In the genomic region with DNA sequence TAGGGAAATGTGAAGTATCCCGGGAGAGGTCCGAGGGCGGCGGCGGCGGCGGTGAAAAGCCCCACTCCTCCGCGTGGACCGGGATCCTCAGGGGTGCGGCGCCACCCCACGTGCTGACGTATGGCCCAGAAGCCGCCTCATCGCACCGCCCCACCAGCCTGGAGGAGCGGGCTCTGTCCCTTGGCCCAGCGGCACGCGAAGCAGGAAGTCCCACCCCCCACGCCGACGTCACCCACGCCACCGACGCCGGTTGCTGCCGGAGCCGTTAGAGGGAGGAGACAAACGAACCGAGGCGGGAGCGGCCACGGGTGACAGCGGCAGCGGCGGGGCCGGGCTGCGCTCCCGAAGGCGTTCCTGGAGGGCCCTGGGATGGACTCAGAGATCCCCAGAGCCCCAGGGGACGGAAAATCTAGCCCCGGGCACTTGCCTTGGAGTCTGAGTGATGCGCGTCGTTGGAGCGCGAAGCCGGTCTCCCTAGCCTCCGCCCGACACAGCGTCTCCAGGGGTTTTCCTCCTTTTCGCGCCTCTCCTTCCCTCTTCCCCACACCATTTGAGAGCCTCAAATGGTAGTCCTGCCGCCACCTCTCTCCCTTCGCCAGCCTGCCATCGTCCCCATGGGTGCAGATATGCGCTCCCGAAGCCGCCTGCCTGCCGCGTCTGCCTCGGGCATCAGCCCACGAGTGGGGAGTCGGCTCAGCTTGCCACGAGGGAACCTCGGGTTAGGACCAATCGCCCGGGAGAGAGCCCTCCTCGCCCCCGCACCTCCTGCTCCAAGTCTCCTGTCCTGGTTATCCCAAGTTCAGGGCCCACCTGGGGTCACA, we compare ENCODE assay signal across 8 cellular contexts. TPM values are rescaled to one million over a fixed set of nuclear protein-coding genes. Genes with fewer than 3 reads are reported as not detected.
DNase-seq lines count a peak whose midpoint lies in the region; ATAC-seq and TF ChIP-seq lines count a peak whose summit lies in the region.

A gene with protein sequence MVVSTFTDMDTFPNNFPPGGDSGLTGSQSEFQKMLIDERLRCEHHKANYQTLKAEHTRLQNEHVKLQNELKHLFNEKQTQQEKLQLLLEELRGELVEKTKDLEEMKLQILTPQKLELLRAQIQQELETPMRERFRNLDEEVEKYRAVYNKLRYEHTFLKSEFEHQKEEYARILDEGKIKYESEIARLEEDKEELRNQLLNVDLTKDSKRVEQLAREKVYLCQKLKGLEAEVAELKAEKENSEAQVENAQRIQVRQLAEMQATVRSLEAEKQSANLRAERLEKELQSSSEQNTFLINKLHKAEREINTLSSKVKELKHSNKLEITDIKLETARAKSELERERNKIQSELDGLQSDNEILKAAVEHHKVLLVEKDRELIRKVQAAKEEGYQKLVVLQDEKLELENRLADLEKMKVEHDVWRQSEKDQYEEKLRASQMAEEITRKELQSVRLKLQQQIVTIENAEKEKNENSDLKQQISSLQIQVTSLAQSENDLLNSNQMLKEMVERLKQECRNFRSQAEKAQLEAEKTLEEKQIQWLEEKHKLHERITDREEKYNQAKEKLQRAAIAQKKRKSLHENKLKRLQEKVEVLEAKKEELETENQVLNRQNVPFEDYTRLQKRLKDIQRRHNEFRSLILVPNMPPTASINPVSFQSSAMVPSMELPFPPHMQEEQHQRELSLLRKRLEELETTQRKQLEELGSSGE (minus strand): TSS at position 95 of the 821 bp plus-strand sequence. CDS start 47,377 bp downstream, outside the sequence.

- peaks cover 24% of the 10 kb centered on the region for H3K4me1 ChIP-seq in DOHH2 (ENCODE audit: control insufficient read depth, low read length)
- 0 out of 2 replicates have a peak, but pooled peaks cover 12% of the 10 kb centered on the region for H3K4me1 ChIP-seq in GM23338 (ENCODE audit: insufficient read depth)

- H4K20me1 ChIP-seq in DOHH2 (ENCODE audit: control insufficient read depth, insufficient read depth, low read depth, low read length) (no peaks in the 10 kb centered on the region), GM23338 (replicated peaks; ENCODE audit: insufficient read depth) (no peaks in the 10 kb centered on the region)

- H3K27ac ChIP-seq in DOHH2 (ENCODE audit: low read depth, low read length), result peak within 1 kb of the TSS; percentile 44
- peak within 1 kb of the TSS; percentile 78 for H3K27ac ChIP-seq in GM23338 (ENCODE audit: low read depth)

- H3K9me2 ChIP-seq in DOHH2 (replicated peaks; ENCODE audit: control insufficient read depth, low read length) (no peaks in the 10 kb centered on the region), GM23338 (ENCODE audit: insufficient read depth) (peaks cover 3% of the 10 kb centered on the region)

- peak within 1 kb of the TSS; percentile 99 for H3K4me2 ChIP-seq in DOHH2 (ENCODE audit: low read length)
- H3K4me2 ChIP-seq in GM23338, result peak within 1 kb of the TSS; percentile 83

- H3K9me3 Mint-ChIP-seq in GM23338 (no peaks in the 10 kb centered on the region), natural killer cell (no peaks in the 10 kb centered on the region)
- no peaks in the 10 kb centered on the region for H3K9me3 Mint-ChIP-seq in activated T-helper 17 cell treated with anti-CD3 and anti-CD28 coated beads, Interleukin-2, amount 50 U/mL, for 72 hours

- ATAC-seq in GM23338 (peak; percentile 95), natural killer cell (peak; percentile 96 to 99 (median 98))
- ATAC-seq in activated T-helper 17 cell treated with anti-CD3 and anti-CD28 coated beads, Interleukin-2, amount 50 U/mL, for 72 hours (replicated peaks), result peak; percentile 98

- H3F3A ChIP-seq in DOHH2 (ENCODE audit: control insufficient read depth, insufficient read depth), result peaks cover 9% of the 10 kb centered on the region
- no peaks in the 10 kb centered on the region for H3F3A ChIP-seq in GM23338 (replicated peaks; ENCODE audit: low read depth)

- H3K36me3 Mint-ChIP-seq in GM23338 (ENCODE audit: low read depth) (peaks cover 16% of the 10 kb centered on the region; the same call in 2 of the 3 replicates), natural killer cell (no peaks in the 10 kb centered on the region)
- peaks cover 23% of the 10 kb centered on the region for H3K36me3 Mint-ChIP-seq in activated T-helper 17 cell treated with anti-CD3 and anti-CD28 coated beads, Interleukin-2, amount 50 U/mL, for 72 hours (ENCODE audit: low read depth)

- peaks cover 22% of the 10 kb centered on the region for H3K36me3 ChIP-seq in DOHH2 (ENCODE audit: control insufficient read depth, low read length)
- H3K36me3 ChIP-seq in GM23338 (ENCODE audit: insufficient read depth), result no peaks in the 10 kb centered on the region; the same call in 1 of the 2 replicates

- H3K4me3 Mint-ChIP-seq in GM23338 (peak within 1 kb of the TSS; percentile 91), natural killer cell (peak within 1 kb of the TSS; percentile 94)
- H3K4me3 Mint-ChIP-seq in activated T-helper 17 cell treated with anti-CD3 and anti-CD28 coated beads, Interleukin-2, amount 50 U/mL, for 72 hours, result peak within 1 kb of the TSS; percentile 95

- peaks cover 3% of the 10 kb centered on the region; the same call in 1 of the 2 replicates for H3K27me3 ChIP-seq in DOHH2 (ENCODE audit: control insufficient read depth, low read length)
- H3K27me3 ChIP-seq in GM23338 (ENCODE audit: insufficient read depth), result peaks cover 5% of the 10 kb centered on the region; the same call in 1 of the 2 replicates

- H3K4me1 Mint-ChIP-seq in GM23338 (peaks cover 10% of the 10 kb centered on the region), natural killer cell (peaks cover 13 to 18% of the 10 kb centered on the region in 2 donors)
- H3K4me1 Mint-ChIP-seq in activated T-helper 17 cell treated with anti-CD3 and anti-CD28 coated beads, Interleukin-2, amount 50 U/mL, for 72 hours, result peaks cover 25% of the 10 kb centered on the region

- intact Hi-C loops in natural killer cell (cut with micrococcal nuclease), result loop anchor here (2.0 to 5.0 kb wide), 2 partner anchors 197 to 217 kb away; no protein-coding TSS in a partner anchor

- peaks cover 45% of the 10 kb centered on the region for H3K79me2 ChIP-seq in DOHH2 (ENCODE audit: control insufficient read depth, low read length)
- H3K79me2 ChIP-seq in GM23338 (replicated peaks; ENCODE audit: insufficient read depth), result peaks cover 45% of the 10 kb centered on the region

- no peaks in the 10 kb centered on the region for H3K9me3 ChIP-seq in DOHH2 (ENCODE audit: control insufficient read depth, insufficient read depth, low read length)

- H3K4me3 ChIP-seq in DOHH2 (ENCODE audit: low read length) (peak within 1 kb of the TSS; percentile 94), GM23338 (peak within 1 kb of the TSS; percentile 89), fibroblast of mammary gland (ENCODE audit: control insufficient read depth, low read depth, low read length) (peak within 1 kb of the TSS; percentile 93)

- TF ChIP-seq CTCF in DOHH2 (IDR thresholded peaks at IDR 0.05; ENCODE audit: low read depth, low read length, poor library complexity, severe bottlenecking), result no peak
- TF ChIP-seq CTCF in GM23338 (conservative IDR thresholded peaks at IDR 0.05; ENCODE audit: low read depth in 2 of 2), result no peak
- TF ChIP-seq CTCF in fibroblast of mammary gland (conservative IDR thresholded peaks at IDR 0.05; ENCODE audit: control insufficient read depth, insufficient read depth, low read depth, low read length), result no peak
- TF ChIP-seq CTCF in natural killer cell (IDR thresholded peaks at IDR 0.05), result no peak

- peak; percentile 88 for DNase-seq in GM23338 (ENCODE audit: low spot score)
- peak; percentile 91 for DNase-seq in LHCN-M2 (ENCODE audit: low read depth)
- DNase-seq in RPMI8226, result peak; percentile 96
- DNase-seq in fibroblast of mammary gland (ENCODE audit: low read depth), result peak; percentile 90
- peak; percentile 96 for DNase-seq in natural killer cell
- DNase-seq in stimulated activated naive CD4-positive, alpha-beta T cell treated with Interleukin-2 at 50 U/mL for 16 hours (lab: John Stamatoyannopoulos, UW), result peak; percentile 97

- H3K27ac Mint-ChIP-seq in GM23338, result peak within 1 kb of the TSS; percentile 75
- H3K27ac Mint-ChIP-seq in activated T-helper 17 cell treated with anti-CD3 and anti-CD28 coated beads, Interleukin-2, amount 50 U/mL, for 72 hours, result peak within 1 kb of the TSS; percentile 94
- H3K27ac Mint-ChIP-seq in natural killer cell, result peak within 1 kb of the TSS; percentile 90 to 95

- peak within 1 kb of the TSS; percentile 90 for H2AFZ ChIP-seq in GM23338

- peaks cover 2% of the 10 kb centered on the region for H3K27me3 Mint-ChIP-seq in GM23338 (ENCODE audit: insufficient read depth, low read depth, poor library complexity)
- H3K27me3 Mint-ChIP-seq in activated T-helper 17 cell treated with anti-CD3 and anti-CD28 coated beads, Interleukin-2, amount 50 U/mL, for 72 hours, result peaks cover 6% of the 10 kb centered on the region
- H3K27me3 Mint-ChIP-seq in natural killer cell (ENCODE audit: low read depth in 2 of 2), result peaks cover 7 to 10% of the 10 kb centered on the region in 2 donors

RNA-seq across cellular contexts. Expression of the gene that starts here (rescaled TPM):
- 24.7 and 29.8 TPM in 2 replicates for total RNA-seq in GM23338 (2014; rRNA removed; shearing (Covaris generic))
- 23.1 and 33.7 TPM in 2 replicates for polyA plus RNA-seq in GM23338 (2016; fragmentation: Nextera tagmentation; extraction: Ambion mirVana)
- total RNA-seq in LHCN-M2 (2014; rRNA removed), result 11.7 and 22.5 TPM in 2 replicates
- 2.1 TPM for polyA plus RNA-seq in LHCN-M2 (2012)
- 10 to 100 TPM; 22.0 to 23.9 TPM for total RNA-seq in activated T-helper 17 cell treated with anti-CD3 and anti-CD28 coated beads, Interleukin-2, amount 50 U/mL, for 72 hours
- 10 to 100 TPM; 13.3 to 19.3 (median 15.2) TPM for total RNA-seq in natural killer cell

Comparison
In these comparisons a context has a peak if more than half of its experiments do, and no peak if none do; other contexts are left out.
1. Peak in every context shown above with its lines: DNase-seq, ATAC-seq, H3K4me3 ChIP-seq and H3K27ac ChIP-seq.